Comparison of ENCODE assay signal across 9 cellular contexts in genomic region chr22:43273902-43274484, GRCh38.
DNase-seq lines count a peak whose midpoint lies in the region; ATAC-seq and TF ChIP-seq lines count a peak whose summit lies in the region.
"Had no signal": no experiment of that assay in that cellular context is flagged by ENCODE, and none has a peak within 500 bp of the region (broad histone marks: within the 10 kb centered on the region; RNA-seq: fewer than 3 reads in every experiment).

No MANE protein-coding gene starts in this region.

- no peak overlapping the region for H3K4ac ChIP-seq in neuronal stem cell (ENCODE audit: low read length)

- no CpG with 5 or more reads among the region's 9 CpGs for WGBS in neuronal stem cell (ENCODE audit: extremely low coverage in 2 of 2, insufficient read length in 2 of 2, insufficient replicate concordance in 1 of 2), 2 donors

- peak overlapping the region; percentile 65 for H2AK5ac ChIP-seq in neuronal stem cell (ENCODE audit: low read depth, low read length)

- peaks cover 20 to 42% of the 10 kb centered on the region in 2 donors for H3K4me1 ChIP-seq in neuronal stem cell (ENCODE audit: control insufficient read depth in 2 of 2, insufficient read depth in 1 of 2, low read depth in 1 of 2, low read length in 2 of 2)

- no peak overlapping the region for H3K4me3 Mint-ChIP-seq in activated CD8-positive, alpha-beta memory T cell treated with anti-CD3 and anti-CD28 coated beads, Interleukin-2, amount 10 ng/mL, durations not matched to agents 7 days and 5 days
- no peak overlapping the region for H3K4me3 Mint-ChIP-seq in stimulated activated memory B cell treated with anti-CD40 and anti-IgM and Interleukin-4, amounts not matched to agents 10 μg/mL and 1 μg/mL and 100 μg/mL, for 72 hours
- H3K4me3 Mint-ChIP-seq: IgD-negative memory B cell had no signal

- no peak overlapping the region for H3K14ac ChIP-seq in neuronal stem cell (ENCODE audit: low read length)

- no peaks in the 10 kb centered on the region for H3K9me3 Mint-ChIP-seq in activated CD8-positive, alpha-beta memory T cell treated with anti-CD3 and anti-CD28 coated beads, Interleukin-2, amount 10 ng/mL, durations not matched to agents 7 days and 5 days (ENCODE audit: low read depth)
- no peaks in the 10 kb centered on the region for H3K9me3 Mint-ChIP-seq in stimulated activated memory B cell treated with anti-CD40 and anti-IgM and Interleukin-4, amounts not matched to agents 10 μg/mL and 1 μg/mL and 100 μg/mL, for 72 hours
- H3K9me3 Mint-ChIP-seq: IgD-negative memory B cell had no signal

- no peaks in the 10 kb centered on the region for H3K9me3 ChIP-seq in neuronal stem cell (replicated peaks in 1 of 2; ENCODE audit: control insufficient read depth in 2 of 2, insufficient read depth in 1 of 2, low read depth in 1 of 2, low read length in 2 of 2)

- H4K91ac ChIP-seq in neuronal stem cell (ENCODE audit: low read depth, low read length, poor library complexity), result no peak overlapping the region

- H3K36me3 ChIP-seq in neuronal stem cell (replicated peaks in 1 of 2; ENCODE audit: control insufficient read depth in 2 of 2, insufficient read depth in 2 of 2, low read length in 2 of 2), result peaks cover 0 to 5% of the 10 kb centered on the region in 2 donors

- TF ChIP-seq CTCF in C4-2B (conservative IDR thresholded peaks at IDR 0.05) (peak; percentile 84), GM20000 (IDR thresholded peaks at IDR 0.05; ENCODE audit: extremely low read depth, missing control alignments) (peak; percentile 53)

- no peak overlapping the region for H2BK120ac ChIP-seq in neuronal stem cell (ENCODE audit: low read depth, low read length)

- H3K18ac ChIP-seq in neuronal stem cell (ENCODE audit: low read length), result peak overlapping the region; percentile 82

- H3K79me1 ChIP-seq in neuronal stem cell (ENCODE audit: low read depth, low read length), result peaks cover 19% of the 10 kb centered on the region

- peak overlapping the region; percentile 84 for H2BK12ac ChIP-seq in neuronal stem cell (ENCODE audit: low read length)

- no peak overlapping the region for H3K27ac Mint-ChIP-seq in activated CD8-positive, alpha-beta memory T cell treated with anti-CD3 and anti-CD28 coated beads, Interleukin-2, amount 10 ng/mL, durations not matched to agents 7 days and 5 days
- H3K27ac Mint-ChIP-seq in stimulated activated memory B cell treated with anti-CD40 and anti-IgM and Interleukin-4, amounts not matched to agents 10 μg/mL and 1 μg/mL and 100 μg/mL, for 72 hours, result no peak overlapping the region
- H3K27ac Mint-ChIP-seq: IgD-negative memory B cell had no signal

- ATAC-seq in activated CD8-positive, alpha-beta memory T cell treated with anti-CD3 and anti-CD28 coated beads, Interleukin-2, amount 10 ng/mL, durations not matched to agents 7 days and 5 days, result peak; percentile 71
- no peak for ATAC-seq in stimulated activated memory B cell treated with anti-CD40 and anti-IgM and Interleukin-4, amounts not matched to agents 10 μg/mL and 1 μg/mL and 100 μg/mL, for 72 hours
- ATAC-seq in GM18868 (IDR thresholded peaks at IDR 0.05; ENCODE audit: unreplicated experiment), result no peak

- no peaks in the 10 kb centered on the region for H3K36me3 Mint-ChIP-seq in activated CD8-positive, alpha-beta memory T cell treated with anti-CD3 and anti-CD28 coated beads, Interleukin-2, amount 10 ng/mL, durations not matched to agents 7 days and 5 days
- H3K36me3 Mint-ChIP-seq in stimulated activated memory B cell treated with anti-CD40 and anti-IgM and Interleukin-4, amounts not matched to agents 10 μg/mL and 1 μg/mL and 100 μg/mL, for 72 hours, result no peaks in the 10 kb centered on the region
- H3K36me3 Mint-ChIP-seq: IgD-negative memory B cell had no signal

- H3K27me3 ChIP-seq in neuronal stem cell (ENCODE audit: control insufficient read depth in 3 of 3, insufficient read depth in 3 of 3, low read depth in 1 of 3, low read length in 3 of 3), result peaks cover 0 to 64% (median 0%) of the 10 kb centered on the region in 3 experiments

- H3K4me3 ChIP-seq in neuronal stem cell (ENCODE audit: low read length in 2 of 2), result no peak overlapping the region

- no peak overlapping the region for H2BK15ac ChIP-seq in neuronal stem cell (ENCODE audit: low read length)

- CTCF ChIA-PET in activated CD8-positive, alpha-beta memory T cell treated with anti-CD3 and anti-CD28 coated beads, Interleukin-2, amount 10 ng/mL, durations not matched to agents 7 days and 5 days (lab: Charles Lee), result interaction anchor here (0.7 to 10.4 kb wide), 33 partner anchors 9 to 1750 kb away, joined by 3 to 230 read pairs (median 5); partner anchors contain the start of gene SCUBE1

- H3K27me3 Mint-ChIP-seq in activated CD8-positive, alpha-beta memory T cell treated with anti-CD3 and anti-CD28 coated beads, Interleukin-2, amount 10 ng/mL, durations not matched to agents 7 days and 5 days, result peaks cover 4% of the 10 kb centered on the region
- peaks cover 64% of the 10 kb centered on the region for H3K27me3 Mint-ChIP-seq in stimulated activated memory B cell treated with anti-CD40 and anti-IgM and Interleukin-4, amounts not matched to agents 10 μg/mL and 1 μg/mL and 100 μg/mL, for 72 hours

- DNase-seq in GM20000 (ENCODE audit: low spot score) (peak; percentile 80), NCI-H510A treated with DMSO at 0.1 percent for 48 hours (lab: John Stamatoyannopoulos, UW) (peak; percentile 53), fibroblast of peridontal ligament (ENCODE audit: extremely low read depth) (peak; percentile 55), neuronal stem cell (ENCODE audit: low spot score) (peak; percentile 54)
- DNase-seq in activated CD8-positive, alpha-beta memory T cell treated with anti-CD3 and anti-CD28 coated beads, Interleukin-2, amount 10 ng/mL, durations not matched to agents 7 days and 5 days, result peak; percentile 66

- no peak overlapping the region for H2BK5ac ChIP-seq in neuronal stem cell (ENCODE audit: low read length)

- no peak overlapping the region for H2AFZ ChIP-seq in neuronal stem cell (ENCODE audit: low read length)

- H3K4me1 Mint-ChIP-seq in activated CD8-positive, alpha-beta memory T cell treated with anti-CD3 and anti-CD28 coated beads, Interleukin-2, amount 10 ng/mL, durations not matched to agents 7 days and 5 days, result peaks cover 15% of the 10 kb centered on the region
- peaks cover 6% of the 10 kb centered on the region for H3K4me1 Mint-ChIP-seq in stimulated activated memory B cell treated with anti-CD40 and anti-IgM and Interleukin-4, amounts not matched to agents 10 μg/mL and 1 μg/mL and 100 μg/mL, for 72 hours

- H3K27ac ChIP-seq in C4-2B, result no peak overlapping the region
- H3K27ac ChIP-seq in neuronal stem cell (replicated peaks; ENCODE audit: low read length), result no peak overlapping the region

- no peak overlapping the region for H3K9ac ChIP-seq in neuronal stem cell (ENCODE audit: low read depth, low read length, poor library complexity)

- no peak overlapping the region for H3K23ac ChIP-seq in neuronal stem cell (ENCODE audit: low read depth, low read length, poor library complexity)

- H4K8ac ChIP-seq in neuronal stem cell (ENCODE audit: low read depth, low read length), result no peak overlapping the region

- no peak overlapping the region for H3K4me2 ChIP-seq in neuronal stem cell (ENCODE audit: insufficient read depth, low read length, poor library complexity, severe bottlenecking)
